ENCODE assay signal across 1 cellular context in the genomic region with DNA sequence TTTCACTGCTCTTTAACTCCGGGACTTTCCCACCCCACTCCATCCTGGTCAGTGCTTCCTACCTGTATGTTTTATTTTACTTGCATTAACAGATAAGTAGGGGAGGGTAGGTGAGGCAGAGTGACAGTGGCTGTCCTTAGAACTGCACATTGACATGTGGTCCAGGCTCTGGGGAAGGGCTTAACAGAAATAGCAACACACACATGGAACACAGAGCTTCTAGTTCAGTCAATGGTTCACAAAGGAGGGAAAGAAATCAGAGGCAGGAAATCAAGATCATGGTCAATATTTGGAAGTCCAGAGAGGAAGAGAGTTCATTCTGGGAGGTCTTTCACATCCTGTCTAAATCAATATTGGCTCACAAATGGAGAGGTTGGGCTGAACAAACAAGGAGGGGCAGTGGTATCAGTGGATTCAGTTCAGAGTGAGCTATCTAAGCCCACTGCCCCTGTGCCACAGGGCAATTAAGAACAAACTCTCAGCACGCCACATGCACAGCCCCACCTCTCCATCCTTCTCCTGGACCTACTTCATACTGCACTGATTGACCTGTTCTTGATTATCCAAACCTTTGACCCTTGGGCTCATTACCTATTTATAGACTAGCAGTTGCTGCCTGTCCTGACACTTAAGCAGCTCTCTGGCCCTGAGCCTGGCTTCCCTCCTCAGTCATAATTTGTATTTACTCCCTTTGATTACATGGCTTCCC.
TF ChIP-seq lines count a peak whose summit lies in the region.

No MANE protein-coding gene starts in this region.

TF ChIP-seq in HepG2, 621 proteins besides CTCF, POLR2A, EP300 and RAD21 (continued from another document and continues in another):
- TF ChIP-seq IKZF1 (IDR thresholded peaks at IDR 0.05) (no peak), ZNF576 (CRISPR knock-in tag; IDR thresholded peaks at IDR 0.05) (no peak), SOX5 (CRISPR knock-in tag; IDR thresholded peaks at IDR 0.05; ENCODE audit: borderline replicate concordance) (peak; percentile 94), RFX1 (IDR thresholded peaks at IDR 0.05) (no peak), ZIK1 (CRISPR knock-in tag; IDR thresholded peaks at IDR 0.05; ENCODE audit: borderline replicate concordance, low read depth) (no peak), TRAFD1 (CRISPR knock-in tag; IDR thresholded peaks at IDR 0.05; ENCODE audit: borderline replicate concordance) (no peak), PHF5A (CRISPR knock-in tag; IDR thresholded peaks at IDR 0.05; ENCODE audit: low read depth, unreplicated experiment) (peak; percentile 62), ZNF512B (CRISPR knock-in tag; IDR thresholded peaks at IDR 0.05; ENCODE audit: borderline replicate concordance) (peak; percentile 61; the same call in 1 of the 2 replicates), ESRRA (CRISPR knock-in tag; IDR thresholded peaks at IDR 0.05; ENCODE audit: low read depth) (peak; percentile 57), FOXA3 (CRISPR knock-in tag; IDR thresholded peaks at IDR 0.05) (peak; percentile 99), SPEN (CRISPR knock-in tag; IDR thresholded peaks at IDR 0.05; ENCODE audit: low read depth) (peak; percentile 36; the same call in 1 of the 2 replicates), ZSCAN12 (CRISPR knock-in tag; IDR thresholded peaks at IDR 0.05) (no peak), UBTF (CRISPR knock-in tag; IDR thresholded peaks at IDR 0.05) (no peak; the same call in 1 of the 2 replicates), ATF7 (IDR thresholded peaks at IDR 0.05) (no peak), ATF7 (CRISPR knock-in tag; IDR thresholded peaks at IDR 0.05) (no peak), ZMYM2 (CRISPR knock-in tag; IDR thresholded peaks at IDR 0.05) (0 out of 2 replicates have a peak, but pooled peaks have one; percentile 62), SMAD9 (CRISPR knock-in tag; IDR thresholded peaks at IDR 0.05) (no peak), ZNF234 (CRISPR knock-in tag; conservative IDR thresholded peaks at IDR 0.05) (no peak), ZNF354B (CRISPR knock-in tag; IDR thresholded peaks at IDR 0.05) (no peak), MLXIP (CRISPR knock-in tag; IDR thresholded peaks at IDR 0.05; ENCODE audit: borderline replicate concordance) (no peak), MTF1 (CRISPR knock-in tag; IDR thresholded peaks at IDR 0.05) (no peak), FIP1L1 (IDR thresholded peaks at IDR 0.05; ENCODE audit: borderline replicate concordance, insufficient read depth, low read depth, low read length) (no peak)
- TF ChIP-seq, protein P1, sequence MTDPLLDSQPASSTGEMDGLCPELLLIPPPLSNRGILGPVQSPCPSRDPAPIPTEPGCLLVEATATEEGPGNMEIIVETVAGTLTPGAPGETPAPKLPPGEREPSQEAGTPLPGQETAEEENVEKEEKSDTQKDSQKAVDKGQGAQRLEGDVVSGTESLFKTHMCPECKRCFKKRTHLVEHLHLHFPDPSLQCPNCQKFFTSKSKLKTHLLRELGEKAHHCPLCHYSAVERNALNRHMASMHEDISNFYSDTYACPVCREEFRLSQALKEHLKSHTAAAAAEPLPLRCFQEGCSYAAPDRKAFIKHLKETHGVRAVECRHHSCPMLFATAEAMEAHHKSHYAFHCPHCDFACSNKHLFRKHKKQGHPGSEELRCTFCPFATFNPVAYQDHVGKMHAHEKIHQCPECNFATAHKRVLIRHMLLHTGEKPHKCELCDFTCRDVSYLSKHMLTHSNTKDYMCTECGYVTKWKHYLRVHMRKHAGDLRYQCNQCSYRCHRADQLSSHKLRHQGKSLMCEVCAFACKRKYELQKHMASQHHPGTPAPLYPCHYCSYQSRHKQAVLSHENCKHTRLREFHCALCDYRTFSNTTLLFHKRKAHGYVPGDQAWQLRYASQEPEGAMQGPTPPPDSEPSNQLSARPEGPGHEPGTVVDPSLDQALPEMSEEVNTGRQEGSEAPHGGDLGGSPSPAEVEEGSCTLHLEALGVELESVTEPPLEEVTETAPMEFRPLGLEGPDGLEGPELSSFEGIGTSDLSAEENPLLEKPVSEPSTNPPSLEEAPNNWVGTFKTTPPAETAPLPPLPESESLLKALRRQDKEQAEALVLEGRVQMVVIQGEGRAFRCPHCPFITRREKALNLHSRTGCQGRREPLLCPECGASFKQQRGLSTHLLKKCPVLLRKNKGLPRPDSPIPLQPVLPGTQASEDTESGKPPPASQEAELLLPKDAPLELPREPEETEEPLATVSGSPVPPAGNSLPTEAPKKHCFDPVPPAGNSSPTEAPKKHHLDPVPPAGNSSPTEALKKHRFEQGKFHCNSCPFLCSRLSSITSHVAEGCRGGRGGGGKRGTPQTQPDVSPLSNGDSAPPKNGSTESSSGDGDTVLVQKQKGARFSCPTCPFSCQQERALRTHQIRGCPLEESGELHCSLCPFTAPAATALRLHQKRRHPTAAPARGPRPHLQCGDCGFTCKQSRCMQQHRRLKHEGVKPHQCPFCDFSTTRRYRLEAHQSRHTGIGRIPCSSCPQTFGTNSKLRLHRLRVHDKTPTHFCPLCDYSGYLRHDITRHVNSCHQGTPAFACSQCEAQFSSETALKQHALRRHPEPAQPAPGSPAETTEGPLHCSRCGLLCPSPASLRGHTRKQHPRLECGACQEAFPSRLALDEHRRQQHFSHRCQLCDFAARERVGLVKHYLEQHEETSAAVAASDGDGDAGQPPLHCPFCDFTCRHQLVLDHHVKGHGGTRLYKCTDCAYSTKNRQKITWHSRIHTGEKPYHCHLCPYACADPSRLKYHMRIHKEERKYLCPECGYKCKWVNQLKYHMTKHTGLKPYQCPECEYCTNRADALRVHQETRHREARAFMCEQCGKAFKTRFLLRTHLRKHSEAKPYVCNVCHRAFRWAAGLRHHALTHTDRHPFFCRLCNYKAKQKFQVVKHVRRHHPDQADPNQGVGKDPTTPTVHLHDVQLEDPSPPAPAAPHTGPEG (CRISPR knock-in tag; IDR thresholded peaks at IDR 0.05): no peak
- TF ChIP-seq, protein P2, sequence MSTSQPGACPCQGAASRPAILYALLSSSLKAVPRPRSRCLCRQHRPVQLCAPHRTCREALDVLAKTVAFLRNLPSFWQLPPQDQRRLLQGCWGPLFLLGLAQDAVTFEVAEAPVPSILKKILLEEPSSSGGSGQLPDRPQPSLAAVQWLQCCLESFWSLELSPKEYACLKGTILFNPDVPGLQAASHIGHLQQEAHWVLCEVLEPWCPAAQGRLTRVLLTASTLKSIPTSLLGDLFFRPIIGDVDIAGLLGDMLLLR (CRISPR knock-in tag; IDR thresholded peaks at IDR 0.05): 0 out of 2 replicates have a peak, but pooled peaks have one; percentile 35
- TF ChIP-seq, protein P3, sequence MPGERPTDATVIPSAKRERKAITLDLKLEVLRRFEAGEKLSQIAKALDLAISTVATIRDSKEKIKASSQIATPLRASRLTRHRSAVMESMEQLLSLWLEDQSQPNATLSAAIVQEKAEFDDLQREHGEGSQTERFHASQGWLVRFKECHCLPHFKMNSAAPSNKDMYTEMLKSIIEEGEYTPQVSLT (CRISPR knock-in tag; IDR thresholded peaks at IDR 0.05; ENCODE audit: borderline replicate concordance, low read depth): no peak
- TF ChIP-seq, protein P4, sequence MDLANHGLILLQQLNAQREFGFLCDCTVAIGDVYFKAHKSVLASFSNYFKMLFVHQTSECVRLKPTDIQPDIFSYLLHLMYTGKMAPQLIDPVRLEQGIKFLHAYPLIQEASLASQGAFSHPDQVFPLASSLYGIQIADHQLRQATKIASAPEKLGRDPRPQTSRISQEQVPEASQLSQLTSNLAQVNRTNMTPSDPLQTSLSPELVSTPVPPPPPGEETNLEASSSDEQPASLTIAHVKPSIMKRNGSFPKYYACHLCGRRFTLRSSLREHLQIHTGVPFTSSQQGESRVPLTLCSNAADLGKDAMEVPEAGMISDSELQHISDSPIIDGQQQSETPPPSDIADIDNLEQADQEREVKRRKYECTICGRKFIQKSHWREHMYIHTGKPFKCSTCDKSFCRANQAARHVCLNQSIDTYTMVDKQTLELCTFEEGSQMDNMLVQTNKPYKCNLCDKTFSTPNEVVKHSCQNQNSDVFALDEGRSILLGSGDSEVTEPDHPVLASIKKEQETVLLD (CRISPR knock-in tag; IDR thresholded peaks at IDR 0.05; ENCODE audit: low read depth): no peak
